ENCODE assay signal across 12 cellular contexts in the genomic region with DNA sequence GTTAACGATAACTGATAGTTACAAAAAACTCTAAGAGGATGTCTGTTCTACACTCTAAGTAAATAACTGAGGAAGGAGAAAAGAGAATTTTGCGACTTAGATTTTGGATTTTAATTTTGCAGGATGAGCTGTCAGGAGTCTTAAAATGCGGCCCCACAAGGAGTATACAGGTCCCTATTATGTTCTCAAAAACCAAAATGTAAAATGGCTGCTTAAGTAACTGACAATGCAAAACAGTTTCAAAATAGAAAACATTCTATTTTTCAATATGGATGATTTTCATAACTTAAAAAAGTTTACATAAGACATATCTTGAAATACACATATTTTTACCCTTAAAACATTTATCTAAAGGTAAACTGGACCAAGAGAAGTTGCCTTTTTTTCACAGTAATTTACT. TPM values are rescaled to one million over a fixed set of nuclear protein-coding genes. Genes with fewer than 3 reads are reported as not detected.
DNase-seq lines count a peak whose midpoint lies in the region; ATAC-seq, FAIRE-seq and TF ChIP-seq lines count a peak whose summit lies in the region.
"Had no signal": no experiment of that assay in that cellular context is flagged by ENCODE, and none has a peak within 500 bp of the region (broad histone marks: within the 10 kb centered on the region; RNA-seq: fewer than 3 reads in every experiment).

No MANE protein-coding gene starts in this region.

- no peak for TF ChIP-seq EP300 in gastroesophageal sphincter (IDR thresholded peaks at IDR 0.05)

- no peak overlapping the region for H3K27ac ChIP-seq in HL-60 (replicated peaks)
- H3K27ac ChIP-seq in vagina = no peak overlapping the region
- no peak overlapping the region for H3K27ac ChIP-seq in gastroesophageal sphincter
- H3K27ac ChIP-seq in small intestine (ENCODE audit: low read depth in 1 of 2, low read length in 1 of 2) = peak overlapping the region in 1 of 2 donors; percentile 93
- H3K27ac ChIP-seq: sigmoid colon had no signal

- no peak for TF ChIP-seq CTCF in HL-60 (IDR thresholded peaks at IDR 0.05; ENCODE audit: insufficient read depth, low read length)
- no peak for TF ChIP-seq CTCF in activated CD8-positive, alpha-beta T cell treated with anti-CD3 and anti-CD28 coated beads for 36 hours (IDR thresholded peaks at IDR 0.05)
- no peak for TF ChIP-seq CTCF in vagina (IDR thresholded peaks at IDR 0.05)
- no peak for TF ChIP-seq CTCF in gastroesophageal sphincter (IDR thresholded peaks at IDR 0.05)

- H3K9me3 ChIP-seq in vagina (no peaks in the 10 kb centered on the region), gastroesophageal sphincter (no peaks in the 10 kb centered on the region), small intestine (ENCODE audit: control insufficient read depth, low read depth) (no peaks in the 10 kb centered on the region)
- H3K9me3 ChIP-seq: sigmoid colon had no signal

- H3K27me3 ChIP-seq in HL-60 (ENCODE audit: insufficient read depth, poor library complexity, severe bottlenecking) (no peaks in the 10 kb centered on the region), vagina (no peaks in the 10 kb centered on the region), gastroesophageal sphincter (peaks cover 11% of the 10 kb centered on the region), small intestine (ENCODE audit: control insufficient read depth in 2 of 2, insufficient read depth in 2 of 2, low read length in 2 of 2) (no peaks in the 10 kb centered on the region)
- H3K27me3 ChIP-seq: sigmoid colon had no signal

- H3K4me3 Mint-ChIP-seq in activated CD8-positive, alpha-beta T cell treated with anti-CD3 and anti-CD28 coated beads for 36 hours = peak overlapping the region; percentile 97
- peak overlapping the region; percentile 87 to 99 (median 96) for H3K4me3 Mint-ChIP-seq in naive thymus-derived CD8-positive, alpha-beta T cell

- peak overlapping the region; percentile 99 for H3K27ac Mint-ChIP-seq in activated CD8-positive, alpha-beta T cell treated with anti-CD3 and anti-CD28 coated beads for 36 hours
- peak overlapping the region; percentile 96 to 100 (median 98) for H3K27ac Mint-ChIP-seq in naive thymus-derived CD8-positive, alpha-beta T cell

- POLR2A ChIA-PET in activated CD8-positive, alpha-beta T cell treated with anti-CD3 and anti-CD28 coated beads for 36 hours (lab: Charles Lee) = interaction anchor here (0.6 to 14.9 kb wide), 30 partner anchors 7 to 800 kb away, joined by 3 to 752 read pairs (median 6); partner anchors contain the start of genes CLEC2B and CLEC2D
- POLR2A ChIA-PET in naive thymus-derived CD8-positive, alpha-beta T cell (lab: Charles Lee) = interaction anchor here (0.9 to 7.2 kb wide), 16 partner anchors 8 to 796 kb away, joined by 3 to 84 read pairs (median 4); partner anchors contain the start of genes CLEC2B, CLEC2D and GABARAPL1

- intact Hi-C loops in activated CD8-positive, alpha-beta T cell treated with anti-CD3 and anti-CD28 coated beads for 36 hours (cut with micrococcal nuclease) = no loop called here
- intact Hi-C loops in vagina (cut with DNase I) = no loop called here

- H3K4me1 ChIP-seq in vagina (no peaks in the 10 kb centered on the region), gastroesophageal sphincter (no peaks in the 10 kb centered on the region), small intestine (ENCODE audit: control insufficient read depth in 2 of 2, insufficient read depth in 1 of 2, low read depth in 1 of 2, low read length in 1 of 2) (no peaks in the 10 kb centered on the region)
- H3K4me1 ChIP-seq: sigmoid colon had no signal

- no peak for ATAC-seq in activated CD8-positive, alpha-beta T cell treated with anti-CD3 and anti-CD28 coated beads for 36 hours
- no peak for ATAC-seq in naive thymus-derived CD8-positive, alpha-beta T cell
- ATAC-seq in HG03139 (IDR thresholded peaks at IDR 0.05; ENCODE audit: unreplicated experiment) (no peak), gastroesophageal sphincter (no peak)

- peaks cover 6% of the 10 kb centered on the region for H3K9me3 Mint-ChIP-seq in activated CD8-positive, alpha-beta T cell treated with anti-CD3 and anti-CD28 coated beads for 36 hours
- H3K9me3 Mint-ChIP-seq in naive thymus-derived CD8-positive, alpha-beta T cell = no peaks in the 10 kb centered on the region

- peaks cover 43% of the 10 kb centered on the region for H3K4me1 Mint-ChIP-seq in activated CD8-positive, alpha-beta T cell treated with anti-CD3 and anti-CD28 coated beads for 36 hours (ENCODE audit: low read depth)
- H3K4me1 Mint-ChIP-seq in naive thymus-derived CD8-positive, alpha-beta T cell = peaks cover 30 to 80% (median 59%) of the 10 kb centered on the region in 4 donors

- no peak for FAIRE-seq in small intestine (lab: Jason Lieb, UNC)
- FAIRE-seq: H1 had no signal

- H3K36me3 ChIP-seq in vagina (no peaks in the 10 kb centered on the region), gastroesophageal sphincter (no peaks in the 10 kb centered on the region), small intestine (ENCODE audit: control insufficient read depth in 2 of 2, insufficient read depth in 2 of 2, low read length in 2 of 2) (no peaks in the 10 kb centered on the region)
- H3K36me3 ChIP-seq: sigmoid colon had no signal

- CTCF ChIA-PET in activated CD8-positive, alpha-beta T cell treated with anti-CD3 and anti-CD28 coated beads for 36 hours (lab: Charles Lee) = interaction anchor here (0.8 to 23.1 kb wide), 7 partner anchors 9 to 109 kb away, joined by 3 to 791 read pairs (median 13); no protein-coding TSS in a partner anchor

- DNase-seq in CD1c-positive myeloid dendritic cell (ENCODE audit: extremely low spot score) (peak; percentile 17), HL-60 (ENCODE audit: low read depth in 1 of 2, low spot score in 1 of 2) (no peak), vagina (ENCODE audit: extremely low spot score in 2 of 2) (no peak), small intestine (no peak)
- no peak for DNase-seq in activated CD8-positive, alpha-beta T cell treated with anti-CD3 and anti-CD28 coated beads for 36 hours
- no peak for DNase-seq in naive thymus-derived CD8-positive, alpha-beta T cell
- DNase-seq: IMR-90, sigmoid colon had no signal

- WGBS in gastroesophageal sphincter (ENCODE audit: low coverage in 1 of 2), 2 donors = 69 to 84% methylated on average over 3 of the region's 3 CpGs
- 66 to 79% (median 77%) methylated on average over 3 of the region's 3 CpGs for WGBS in small intestine, 3 donors

- no peaks in the 10 kb centered on the region for H3K27me3 Mint-ChIP-seq in activated CD8-positive, alpha-beta T cell treated with anti-CD3 and anti-CD28 coated beads for 36 hours
- H3K27me3 Mint-ChIP-seq in naive thymus-derived CD8-positive, alpha-beta T cell = no peaks in the 10 kb centered on the region

- H3K4me3 ChIP-seq in HL-60 (replicated peaks; ENCODE audit: insufficient read depth, low read length) = peak overlapping the region; percentile 4
- peak overlapping the region in 1 of 2 donors; percentile 30 for H3K4me3 ChIP-seq in vagina
- peak overlapping the region in 1 of 2 donors; percentile 26 for H3K4me3 ChIP-seq in gastroesophageal sphincter
- H3K4me3 ChIP-seq in small intestine (ENCODE audit: low read depth in 1 of 2, low read length in 2 of 2) = peak overlapping the region in 1 of 2 donors; percentile 29

- TF ChIP-seq POLR2A in vagina (IDR thresholded peaks at IDR 0.05) = no peak
- no peak for TF ChIP-seq POLR2A in gastroesophageal sphincter (IDR thresholded peaks at IDR 0.05)

- peaks cover 83% of the 10 kb centered on the region for H3K36me3 Mint-ChIP-seq in activated CD8-positive, alpha-beta T cell treated with anti-CD3 and anti-CD28 coated beads for 36 hours (ENCODE audit: low read depth)
- peaks cover 21 to 51% (median 22%) of the 10 kb centered on the region in 3 donors for H3K36me3 Mint-ChIP-seq in naive thymus-derived CD8-positive, alpha-beta T cell

RNA-seq across cellular contexts. Expression of gene CD69, which starts 2.6 kb away (rescaled TPM):
- total RNA-seq in activated CD8-positive, alpha-beta T cell treated with anti-CD3 and anti-CD28 coated beads for 36 hours = 100 to 1,000 TPM; 166 to 174 TPM
- 10 to 100 TPM; 30.7 to 34.0 TPM for total RNA-seq in naive thymus-derived CD8-positive, alpha-beta T cell
- polyA plus RNA-seq in naive thymus-derived CD8-positive, alpha-beta T cell = 100 to 1,000 TPM in 1 of 3 donors, 10 to 100 TPM in 2; 73.5 to 248 (median 87.9) TPM
- 28.5 TPM for total RNA-seq in vagina
- total RNA-seq in gastroesophageal sphincter = 1 to 10 TPM in 2 of 4 donors, under 1 TPM in 2; 0.47 to 2.6 (median 1.1) TPM
- polyA plus RNA-seq in small intestine = 1 to 10 TPM; 1.8 to 6.2 (median 4.1) TPM
- total RNA-seq: fibroblast of lung, H1, IMR-90 had no signal
- polyA plus RNA-seq: fibroblast of lung, H1, IMR-90 had no signal

RNA-seq across cellular contexts. Expression of gene CLECL1, which starts 25.2 kb away (rescaled TPM):
- total RNA-seq in activated CD8-positive, alpha-beta T cell treated with anti-CD3 and anti-CD28 coated beads for 36 hours = 1 to 10 TPM; 6.0 to 8.5 TPM
- under 1 TPM; 0.52 to 0.96 TPM for total RNA-seq in naive thymus-derived CD8-positive, alpha-beta T cell
- polyA plus RNA-seq in naive thymus-derived CD8-positive, alpha-beta T cell = under 1 TPM in 1 of 3 donors, not detected in 2; 0.35 TPM
- not detected for total RNA-seq in vagina
- not detected for total RNA-seq in gastroesophageal sphincter
- polyA plus RNA-seq in small intestine = 1 to 10 TPM in 1 of 3 donors, under 1 TPM in 1, not detected in 1; 0.92 to 2.4 TPM
- total RNA-seq: fibroblast of lung, H1, IMR-90, sigmoid colon had no signal
- polyA plus RNA-seq: fibroblast of lung, H1, IMR-90 had no signal
